In the genomic region with DNA sequence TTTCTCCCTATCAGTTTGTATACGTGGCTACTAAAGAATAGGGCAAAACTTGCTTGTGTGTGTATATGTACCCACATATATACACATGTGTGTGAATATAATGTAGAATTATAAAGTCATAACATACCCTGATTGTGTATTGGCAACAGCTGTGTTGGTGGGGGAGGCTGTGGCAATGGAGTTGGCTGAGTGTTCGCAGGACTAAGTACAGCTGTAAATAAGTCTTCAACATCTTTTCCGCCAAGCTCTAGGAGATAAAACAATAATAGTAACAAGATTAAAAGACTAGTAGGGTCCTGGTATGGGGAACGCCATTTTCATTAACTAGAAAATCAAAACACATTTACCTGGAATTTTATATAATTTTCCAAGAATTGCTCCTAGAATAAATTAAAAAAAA, we compare ENCODE assay signal across 18 cellular contexts.
DNase-seq lines count a peak whose midpoint lies in the region; ATAC-seq and TF ChIP-seq lines count a peak whose summit lies in the region.
"Had no signal": no experiment of that assay in that cellular context is flagged by ENCODE, and none has a peak within 500 bp of the region (broad histone marks: within the 10 kb centered on the region; RNA-seq: fewer than 3 reads in every experiment).

No MANE protein-coding gene starts in this region.

- peak; percentile 39 to 59 (median 54) for ATAC-seq in heart left ventricle
- ATAC-seq in left cardiac atrium = no peak
- no peak for ATAC-seq in memory B cell (ENCODE audit: low read depth)
- ATAC-seq in GM18520 (IDR thresholded peaks at IDR 0.05; ENCODE audit: unreplicated experiment) = no peak
- ATAC-seq in GM19467 (IDR thresholded peaks at IDR 0.05; ENCODE audit: unreplicated experiment) = no peak
- ATAC-seq: GM23338, HCT116 had no signal

- no peak overlapping the region for H3K9ac ChIP-seq in BLaER1

- H3K27ac Mint-ChIP-seq in memory B cell = peak overlapping the region; percentile 10
- H3K27ac Mint-ChIP-seq: GM23338 had no signal

- DNase-seq in heart left ventricle = no peak
- DNase-seq in left cardiac atrium = no peak
- DNase-seq in NCI-H82 (lab: John Stamatoyannopoulos, UW) = peak; percentile 62
- DNase-seq in memory B cell (ENCODE audit: low spot score in 2 of 2) = no peak
- DNase-seq: 8988T; Calu3; CD4-positive, alpha-beta memory T cell; COR-L47; DMS53; DMS79 treated with DMSO at 0.1 percent for 48 hours; GF-D8; H9 had no signal

- H3K4me1 ChIP-seq in heart left ventricle (no peaks in the 10 kb centered on the region), BLaER1 (peaks cover 24% of the 10 kb centered on the region)

- TF ChIP-seq CTCF in heart left ventricle (IDR thresholded peaks at IDR 0.05) = no peak

- WGBS in heart left ventricle, 4 donors = 56 to 67% (median 64%) methylated on average over 4 of the region's 4 CpGs

- no peaks in the 10 kb centered on the region for H3K4me1 Mint-ChIP-seq in memory B cell
- H3K4me1 Mint-ChIP-seq: CD14-positive monocyte, GM23338, H9 had no signal

- no peak overlapping the region for H3K4me3 ChIP-seq in heart left ventricle
- no peak overlapping the region for H3K4me3 ChIP-seq in BLaER1
- H3K4me3 ChIP-seq: GM23338 had no signal

- peaks cover 44% of the 10 kb centered on the region for H3K36me3 Mint-ChIP-seq in memory B cell

- H3K9me3 ChIP-seq in heart left ventricle = no peaks in the 10 kb centered on the region
- no peaks in the 10 kb centered on the region for H3K9me3 ChIP-seq in BLaER1

- H3K9me3 Mint-ChIP-seq in memory B cell = no peaks in the 10 kb centered on the region
- H3K9me3 Mint-ChIP-seq: CD4-positive, alpha-beta memory T cell; GM23338; H9 had no signal

- no peaks in the 10 kb centered on the region for H4K20me1 ChIP-seq in BLaER1

- H3K27me3 ChIP-seq in heart left ventricle (no peaks in the 10 kb centered on the region), BLaER1 (no peaks in the 10 kb centered on the region)

- peaks cover 0 to 99% (median 87%) of the 10 kb centered on the region in 9 donors for H3K36me3 ChIP-seq in heart left ventricle
- peaks cover 68% of the 10 kb centered on the region for H3K36me3 ChIP-seq in BLaER1

- H3K4me2 ChIP-seq in BLaER1 = peak overlapping the region; percentile 68
- H3K4me2 ChIP-seq: GM23338 had no signal

- H3K27ac ChIP-seq in heart left ventricle (no peak overlapping the region), BLaER1 (peak overlapping the region; percentile 76)

- intact Hi-C loops in heart left ventricle (cut with DNase I) = no loop called here
- intact Hi-C loops in left cardiac atrium (cut with DNase I) = no loop called here

- no peak overlapping the region for H3K4me3 Mint-ChIP-seq in memory B cell
- H3K4me3 Mint-ChIP-seq: CD14-positive monocyte; CD4-positive, alpha-beta memory T cell; GM23338; H9 had no signal

- no peaks in the 10 kb centered on the region for H3K27me3 Mint-ChIP-seq in memory B cell
- H3K27me3 Mint-ChIP-seq: CD4-positive, alpha-beta memory T cell had no signal

- no peak for TF ChIP-seq POLR2A in heart left ventricle (IDR thresholded peaks at IDR 0.05)

Comparison
In these comparisons a context has a peak if more than half of its experiments do, and no peak if none do; other contexts are left out.
1. ATAC-seq: peak in heart left ventricle (4 of 4); none in left cardiac atrium (0 of 2), memory B cell (single experiment), GM18520 (single experiment) and GM19467 (single experiment).